ENCODE assay signal across 11 cellular contexts in the genomic region with DNA sequence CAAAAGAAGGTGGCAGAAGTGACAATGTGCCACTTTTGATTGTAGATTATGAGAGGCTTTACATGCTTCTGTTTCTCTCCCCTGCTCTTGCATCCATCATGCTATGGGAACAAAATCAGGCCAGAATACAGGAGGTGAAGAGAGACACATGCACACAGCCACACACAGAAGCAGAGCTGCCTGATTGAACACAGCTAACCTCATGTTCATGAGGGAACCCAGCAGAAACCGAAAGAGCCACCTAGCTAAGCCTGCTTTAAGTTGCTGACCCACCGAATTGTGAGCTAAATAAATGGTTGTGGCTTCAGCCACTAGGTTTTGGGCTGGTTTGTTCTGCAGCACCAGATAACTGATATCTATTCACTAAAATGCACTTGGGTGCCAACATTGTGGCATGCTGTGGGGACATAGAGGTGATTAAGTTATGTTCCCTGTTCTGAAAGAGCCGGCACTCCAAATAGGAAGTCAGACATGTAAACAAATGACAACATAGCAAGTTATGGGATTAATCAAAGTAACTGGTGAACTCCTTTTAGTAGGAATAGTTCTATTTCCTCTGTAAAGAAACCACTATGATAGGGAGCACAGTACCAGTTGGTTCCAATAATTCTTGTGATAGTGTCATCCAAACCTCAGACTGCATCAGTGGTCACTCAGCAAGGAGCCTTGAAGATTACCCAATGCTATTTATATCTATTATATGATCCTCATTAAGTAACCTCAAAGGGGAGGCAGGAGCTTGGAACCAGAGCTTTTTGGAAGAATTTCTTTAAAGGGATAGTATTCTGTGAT.
A peak's percentile ranks its signal among the peaks of the same experiment; 100 is the strongest.
DNase-seq lines count a peak whose midpoint lies in the region; ATAC-seq lines count a peak whose summit lies in the region.
"Had no signal": no experiment of that assay in that cellular context is flagged by ENCODE, and none has a peak within 500 bp of the region (broad histone marks: within the 10 kb centered on the region; RNA-seq: fewer than 3 reads in every experiment).

No MANE protein-coding gene starts in this region.

- peaks cover 45% of the 10 kb centered on the region for H3K27me3 Mint-ChIP-seq in activated T-cell treated with anti-CD3 and anti-CD28 coated beads, Interleukin-2, amount 50 U/mL, for 24 hours

- H3K36me3 Mint-ChIP-seq in activated T-cell treated with anti-CD3 and anti-CD28 coated beads, Interleukin-2, amount 50 U/mL, for 24 hours (ENCODE audit: low read depth): no peaks in the 10 kb centered on the region

- no peaks in the 10 kb centered on the region for H3K9me3 Mint-ChIP-seq in activated T-cell treated with anti-CD3 and anti-CD28 coated beads, Interleukin-2, amount 50 U/mL, for 24 hours
- H3K9me3 Mint-ChIP-seq: CD4-positive, alpha-beta T cell had no signal

- H3K4me3 Mint-ChIP-seq in activated T-cell treated with anti-CD3 and anti-CD28 coated beads, Interleukin-2, amount 50 U/mL, for 24 hours: no peak overlapping the region
- H3K4me3 Mint-ChIP-seq: CD4-positive, alpha-beta T cell had no signal

- H3K27ac Mint-ChIP-seq in activated T-cell treated with anti-CD3 and anti-CD28 coated beads, Interleukin-2, amount 50 U/mL, for 24 hours: no peak overlapping the region
- H3K27ac Mint-ChIP-seq: CD4-positive, alpha-beta T cell had no signal

- H3K4me1 Mint-ChIP-seq in activated T-cell treated with anti-CD3 and anti-CD28 coated beads, Interleukin-2, amount 50 U/mL, for 24 hours (ENCODE audit: low read depth): peaks cover 26% of the 10 kb centered on the region

- DNase-seq in ELR (ENCODE audit: low read depth): peak; percentile 55
- DNase-seq in fibroblast of gingiva (ENCODE audit: low read depth): peak; percentile 73
- no peak for DNase-seq in pons (ENCODE audit: low spot score)
- no peak for DNase-seq in NCI-H1930 (lab: John Stamatoyannopoulos, UW)
- no peak for DNase-seq in C1 segment of cervical spinal cord (lab: John Stamatoyannopoulos, UW)
- DNase-seq in activated T-cell treated with anti-CD3 and anti-CD28 coated beads, Interleukin-2, amount 50 U/mL, for 24 hours: no peak
- DNase-seq: CD4-positive, alpha-beta T cell; esophagus squamous epithelium; right cardiac atrium had no signal

- ATAC-seq in GM21515 (IDR thresholded peaks at IDR 0.05; ENCODE audit: unreplicated experiment) (peak; percentile 63), HG03378 (IDR thresholded peaks at IDR 0.05; ENCODE audit: unreplicated experiment) (peak; percentile 57)

Comparison
In these comparisons a context has a peak if more than half of its experiments do, and no peak if none do; other contexts are left out.
1. DNase-seq: peak in ELR (single experiment) and fibroblast of gingiva (single experiment); none in pons (single experiment), NCI-H1930 (0 of 2), C1 segment of cervical spinal cord (0 of 14) and activated T-cell treated with anti-CD3 and anti-CD28 coated beads, Interleukin-2, amount 50 U/mL, for 24 hours (single experiment).